In genomic region chr12:114614040-114614439, GRCh38 we compare ENCODE assay signal across 8 cellular contexts.
"Had no signal": no experiment of that assay in that cellular context is flagged by ENCODE, and none has a peak within 500 bp of the region (broad histone marks: within the 10 kb centered on the region; RNA-seq: fewer than 3 reads in every experiment).

No MANE protein-coding gene starts in this region.

- H3K4me2 ChIP-seq: GM23338, KMS-11 had no signal

- H3K4me3 ChIP-seq: GM23338, HAP-1 had no signal

- H2AFZ ChIP-seq: GM23338 had no signal

- ATAC-seq: GM23338, HCT116 had no signal

- H3K4me1 ChIP-seq: HAP-1 had no signal

- H3K27ac ChIP-seq: HL-60, KMS-11 had no signal

- H3K36me3 ChIP-seq: HAP-1 had no signal

- DNase-seq: H7, IMR-90, KBM-7 had no signal

- H3K9ac ChIP-seq: KMS-11 had no signal
